Comparison of ENCODE assay signal across 1 cellular context in the genomic region with DNA sequence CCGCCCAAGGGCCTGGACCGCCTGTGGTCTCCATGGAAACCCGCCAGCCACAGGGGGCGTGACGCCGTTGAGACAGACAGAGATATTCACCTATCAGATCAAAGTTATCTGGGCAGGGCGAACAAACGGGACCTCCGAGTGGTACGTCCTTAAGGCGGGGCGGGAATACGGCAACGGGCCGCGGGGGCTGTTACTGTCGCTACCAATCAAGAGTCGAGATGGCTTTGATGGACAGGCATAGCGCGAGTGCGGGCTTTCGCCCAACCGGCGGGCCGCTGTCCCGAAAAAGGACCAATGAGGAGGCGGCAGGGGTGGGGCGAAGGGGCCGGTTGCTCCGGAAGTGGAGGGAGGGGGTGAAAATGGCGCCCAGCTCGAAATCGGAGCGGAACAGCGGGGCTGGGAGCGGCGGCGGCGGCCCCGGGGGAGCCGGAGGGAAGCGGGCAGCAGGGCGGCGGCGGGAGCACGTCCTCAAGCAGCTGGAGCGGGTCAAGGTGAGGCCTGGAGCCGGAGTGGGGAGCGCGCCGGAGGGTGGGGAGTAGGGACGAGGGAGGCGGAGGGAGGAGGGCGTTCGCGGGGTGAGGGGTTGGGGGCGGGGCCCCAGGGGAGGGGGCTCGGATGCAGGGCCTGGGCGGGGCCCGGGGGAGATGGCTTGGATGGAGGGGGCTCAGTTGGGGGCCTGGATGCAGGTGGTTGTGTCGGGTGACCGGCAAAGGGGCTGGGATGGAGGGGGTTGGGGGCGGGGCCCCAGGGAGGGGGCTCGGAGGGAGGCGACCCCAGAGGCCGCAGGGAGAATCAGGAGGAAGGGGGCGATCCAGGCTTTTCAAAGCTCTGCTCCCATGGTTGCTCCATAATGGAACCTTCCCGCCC.
TF ChIP-seq lines count a peak whose summit lies in the region.

A gene with protein sequence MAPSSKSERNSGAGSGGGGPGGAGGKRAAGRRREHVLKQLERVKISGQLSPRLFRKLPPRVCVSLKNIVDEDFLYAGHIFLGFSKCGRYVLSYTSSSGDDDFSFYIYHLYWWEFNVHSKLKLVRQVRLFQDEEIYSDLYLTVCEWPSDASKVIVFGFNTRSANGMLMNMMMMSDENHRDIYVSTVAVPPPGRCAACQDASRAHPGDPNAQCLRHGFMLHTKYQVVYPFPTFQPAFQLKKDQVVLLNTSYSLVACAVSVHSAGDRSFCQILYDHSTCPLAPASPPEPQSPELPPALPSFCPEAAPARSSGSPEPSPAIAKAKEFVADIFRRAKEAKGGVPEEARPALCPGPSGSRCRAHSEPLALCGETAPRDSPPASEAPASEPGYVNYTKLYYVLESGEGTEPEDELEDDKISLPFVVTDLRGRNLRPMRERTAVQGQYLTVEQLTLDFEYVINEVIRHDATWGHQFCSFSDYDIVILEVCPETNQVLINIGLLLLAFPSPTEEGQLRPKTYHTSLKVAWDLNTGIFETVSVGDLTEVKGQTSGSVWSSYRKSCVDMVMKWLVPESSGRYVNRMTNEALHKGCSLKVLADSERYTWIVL (plus strand): TSS at position 356 of the 867 bp plus-strand sequence. CDS start 4 bp downstream, at position 360.

TF ChIP-seq in WTC11, 78 proteins besides CTCF, POLR2A, EP300 and RAD21 (continued from another document and continues in another):
- TF ChIP-seq, protein P1, sequence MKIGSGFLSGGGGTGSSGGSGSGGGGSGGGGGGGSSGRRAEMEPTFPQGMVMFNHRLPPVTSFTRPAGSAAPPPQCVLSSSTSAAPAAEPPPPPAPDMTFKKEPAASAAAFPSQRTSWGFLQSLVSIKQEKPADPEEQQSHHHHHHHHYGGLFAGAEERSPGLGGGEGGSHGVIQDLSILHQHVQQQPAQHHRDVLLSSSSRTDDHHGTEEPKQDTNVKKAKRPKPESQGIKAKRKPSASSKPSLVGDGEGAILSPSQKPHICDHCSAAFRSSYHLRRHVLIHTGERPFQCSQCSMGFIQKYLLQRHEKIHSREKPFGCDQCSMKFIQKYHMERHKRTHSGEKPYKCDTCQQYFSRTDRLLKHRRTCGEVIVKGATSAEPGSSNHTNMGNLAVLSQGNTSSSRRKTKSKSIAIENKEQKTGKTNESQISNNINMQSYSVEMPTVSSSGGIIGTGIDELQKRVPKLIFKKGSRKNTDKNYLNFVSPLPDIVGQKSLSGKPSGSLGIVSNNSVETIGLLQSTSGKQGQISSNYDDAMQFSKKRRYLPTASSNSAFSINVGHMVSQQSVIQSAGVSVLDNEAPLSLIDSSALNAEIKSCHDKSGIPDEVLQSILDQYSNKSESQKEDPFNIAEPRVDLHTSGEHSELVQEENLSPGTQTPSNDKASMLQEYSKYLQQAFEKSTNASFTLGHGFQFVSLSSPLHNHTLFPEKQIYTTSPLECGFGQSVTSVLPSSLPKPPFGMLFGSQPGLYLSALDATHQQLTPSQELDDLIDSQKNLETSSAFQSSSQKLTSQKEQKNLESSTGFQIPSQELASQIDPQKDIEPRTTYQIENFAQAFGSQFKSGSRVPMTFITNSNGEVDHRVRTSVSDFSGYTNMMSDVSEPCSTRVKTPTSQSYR (CRISPR knock-in tag; IDR thresholded peaks at IDR 0.05): no peak
- TF ChIP-seq, protein P2, sequence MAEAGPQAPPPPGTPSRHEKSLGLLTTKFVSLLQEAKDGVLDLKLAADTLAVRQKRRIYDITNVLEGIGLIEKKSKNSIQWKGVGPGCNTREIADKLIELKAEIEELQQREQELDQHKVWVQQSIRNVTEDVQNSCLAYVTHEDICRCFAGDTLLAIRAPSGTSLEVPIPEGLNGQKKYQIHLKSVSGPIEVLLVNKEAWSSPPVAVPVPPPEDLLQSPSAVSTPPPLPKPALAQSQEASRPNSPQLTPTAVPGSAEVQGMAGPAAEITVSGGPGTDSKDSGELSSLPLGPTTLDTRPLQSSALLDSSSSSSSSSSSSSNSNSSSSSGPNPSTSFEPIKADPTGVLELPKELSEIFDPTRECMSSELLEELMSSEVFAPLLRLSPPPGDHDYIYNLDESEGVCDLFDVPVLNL (CRISPR knock-in tag; IDR thresholded peaks at IDR 0.05; ENCODE audit: borderline replicate concordance, low read depth): no peak
- TF ChIP-seq TCF7 (CRISPR knock-in tag; IDR thresholded peaks at IDR 0.05; ENCODE audit: low read depth) (no peak), NR2C2 (CRISPR knock-in tag; IDR thresholded peaks at IDR 0.05) (no peak), ZNF263 (CRISPR knock-in tag; IDR thresholded peaks at IDR 0.05; ENCODE audit: low read depth) (peak; percentile 69; the same call in 1 of the 2 replicates), ZNF396 (CRISPR knock-in tag; IDR thresholded peaks at IDR 0.05; ENCODE audit: borderline replicate concordance) (no peak), CREB1 (CRISPR knock-in tag; IDR thresholded peaks at IDR 0.05) (no peak), ATF1 (CRISPR knock-in tag; IDR thresholded peaks at IDR 0.05) (no peak), JAZF1 (CRISPR knock-in tag; IDR thresholded peaks at IDR 0.05) (no peak), SMAD4 (CRISPR knock-in tag; IDR thresholded peaks at IDR 0.05) (no peak), GABPB1 (CRISPR knock-in tag; IDR thresholded peaks at IDR 0.05) (no peak), ESRRA (CRISPR knock-in tag; IDR thresholded peaks at IDR 0.05; ENCODE audit: borderline replicate concordance) (no peak), SMAD3 (CRISPR knock-in tag; IDR thresholded peaks at IDR 0.05; ENCODE audit: borderline replicate concordance) (no peak), PRRX2 (CRISPR knock-in tag; IDR thresholded peaks at IDR 0.05) (no peak), ZNF416 (CRISPR knock-in tag; IDR thresholded peaks at IDR 0.05) (no peak), ZBTB21 (CRISPR knock-in tag; IDR thresholded peaks at IDR 0.05; ENCODE audit: borderline replicate concordance) (no peak), ZNF121 (CRISPR knock-in tag; IDR thresholded peaks at IDR 0.05) (no peak), FOXJ3 (CRISPR knock-in tag; IDR thresholded peaks at IDR 0.05; ENCODE audit: borderline replicate concordance) (no peak), MXD4 (CRISPR knock-in tag; IDR thresholded peaks at IDR 0.05; ENCODE audit: borderline replicate concordance) (no peak), NFYB (CRISPR knock-in tag; conservative IDR thresholded peaks at IDR 0.05; ENCODE audit: low read depth) (peak; percentile 96), FOXK1 (CRISPR knock-in tag; IDR thresholded peaks at IDR 0.05) (0 out of 2 replicates have a peak, but pooled peaks have one; percentile 37), SP1 (CRISPR knock-in tag; conservative IDR thresholded peaks at IDR 0.05) (peak; percentile 91)
- TF ChIP-seq, protein P3, sequence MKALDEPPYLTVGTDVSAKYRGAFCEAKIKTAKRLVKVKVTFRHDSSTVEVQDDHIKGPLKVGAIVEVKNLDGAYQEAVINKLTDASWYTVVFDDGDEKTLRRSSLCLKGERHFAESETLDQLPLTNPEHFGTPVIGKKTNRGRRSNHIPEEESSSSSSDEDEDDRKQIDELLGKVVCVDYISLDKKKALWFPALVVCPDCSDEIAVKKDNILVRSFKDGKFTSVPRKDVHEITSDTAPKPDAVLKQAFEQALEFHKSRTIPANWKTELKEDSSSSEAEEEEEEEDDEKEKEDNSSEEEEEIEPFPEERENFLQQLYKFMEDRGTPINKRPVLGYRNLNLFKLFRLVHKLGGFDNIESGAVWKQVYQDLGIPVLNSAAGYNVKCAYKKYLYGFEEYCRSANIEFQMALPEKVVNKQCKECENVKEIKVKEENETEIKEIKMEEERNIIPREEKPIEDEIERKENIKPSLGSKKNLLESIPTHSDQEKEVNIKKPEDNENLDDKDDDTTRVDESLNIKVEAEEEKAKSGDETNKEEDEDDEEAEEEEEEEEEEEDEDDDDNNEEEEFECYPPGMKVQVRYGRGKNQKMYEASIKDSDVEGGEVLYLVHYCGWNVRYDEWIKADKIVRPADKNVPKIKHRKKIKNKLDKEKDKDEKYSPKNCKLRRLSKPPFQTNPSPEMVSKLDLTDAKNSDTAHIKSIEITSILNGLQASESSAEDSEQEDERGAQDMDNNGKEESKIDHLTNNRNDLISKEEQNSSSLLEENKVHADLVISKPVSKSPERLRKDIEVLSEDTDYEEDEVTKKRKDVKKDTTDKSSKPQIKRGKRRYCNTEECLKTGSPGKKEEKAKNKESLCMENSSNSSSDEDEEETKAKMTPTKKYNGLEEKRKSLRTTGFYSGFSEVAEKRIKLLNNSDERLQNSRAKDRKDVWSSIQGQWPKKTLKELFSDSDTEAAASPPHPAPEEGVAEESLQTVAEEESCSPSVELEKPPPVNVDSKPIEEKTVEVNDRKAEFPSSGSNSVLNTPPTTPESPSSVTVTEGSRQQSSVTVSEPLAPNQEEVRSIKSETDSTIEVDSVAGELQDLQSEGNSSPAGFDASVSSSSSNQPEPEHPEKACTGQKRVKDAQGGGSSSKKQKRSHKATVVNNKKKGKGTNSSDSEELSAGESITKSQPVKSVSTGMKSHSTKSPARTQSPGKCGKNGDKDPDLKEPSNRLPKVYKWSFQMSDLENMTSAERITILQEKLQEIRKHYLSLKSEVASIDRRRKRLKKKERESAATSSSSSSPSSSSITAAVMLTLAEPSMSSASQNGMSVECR (CRISPR knock-in tag; IDR thresholded peaks at IDR 0.05; ENCODE audit: borderline replicate concordance): no peak; the same call in 1 of the 2 replicates
- TF ChIP-seq, protein P4, sequence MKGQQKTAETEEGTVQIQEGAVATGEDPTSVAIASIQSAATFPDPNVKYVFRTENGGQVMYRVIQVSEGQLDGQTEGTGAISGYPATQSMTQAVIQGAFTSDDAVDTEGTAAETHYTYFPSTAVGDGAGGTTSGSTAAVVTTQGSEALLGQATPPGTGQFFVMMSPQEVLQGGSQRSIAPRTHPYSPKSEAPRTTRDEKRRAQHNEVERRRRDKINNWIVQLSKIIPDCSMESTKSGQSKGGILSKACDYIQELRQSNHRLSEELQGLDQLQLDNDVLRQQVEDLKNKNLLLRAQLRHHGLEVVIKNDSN (CRISPR knock-in tag; IDR thresholded peaks at IDR 0.05): no peak; the same call in 1 of the 2 replicates
- TF ChIP-seq, protein P5, sequence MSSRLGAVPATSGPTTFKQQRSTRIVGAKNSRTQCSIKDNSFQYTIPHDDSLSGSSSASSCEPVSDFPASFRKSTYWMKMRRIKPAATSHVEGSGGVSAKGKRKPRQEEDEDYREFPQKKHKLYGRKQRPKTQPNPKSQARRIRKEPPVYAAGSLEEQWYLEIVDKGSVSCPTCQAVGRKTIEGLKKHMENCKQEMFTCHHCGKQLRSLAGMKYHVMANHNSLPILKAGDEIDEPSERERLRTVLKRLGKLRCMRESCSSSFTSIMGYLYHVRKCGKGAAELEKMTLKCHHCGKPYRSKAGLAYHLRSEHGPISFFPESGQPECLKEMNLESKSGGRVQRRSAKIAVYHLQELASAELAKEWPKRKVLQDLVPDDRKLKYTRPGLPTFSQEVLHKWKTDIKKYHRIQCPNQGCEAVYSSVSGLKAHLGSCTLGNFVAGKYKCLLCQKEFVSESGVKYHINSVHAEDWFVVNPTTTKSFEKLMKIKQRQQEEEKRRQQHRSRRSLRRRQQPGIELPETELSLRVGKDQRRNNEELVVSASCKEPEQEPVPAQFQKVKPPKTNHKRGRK (CRISPR knock-in tag; IDR thresholded peaks at IDR 0.05; ENCODE audit: borderline replicate concordance): no peak
- TF ChIP-seq, protein P6, sequence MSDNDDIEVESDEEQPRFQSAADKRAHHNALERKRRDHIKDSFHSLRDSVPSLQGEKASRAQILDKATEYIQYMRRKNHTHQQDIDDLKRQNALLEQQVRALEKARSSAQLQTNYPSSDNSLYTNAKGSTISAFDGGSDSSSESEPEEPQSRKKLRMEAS (CRISPR knock-in tag; IDR thresholded peaks at IDR 0.05): peak; percentile 51; the same call in 1 of the 2 replicates
- TF ChIP-seq, protein P7, sequence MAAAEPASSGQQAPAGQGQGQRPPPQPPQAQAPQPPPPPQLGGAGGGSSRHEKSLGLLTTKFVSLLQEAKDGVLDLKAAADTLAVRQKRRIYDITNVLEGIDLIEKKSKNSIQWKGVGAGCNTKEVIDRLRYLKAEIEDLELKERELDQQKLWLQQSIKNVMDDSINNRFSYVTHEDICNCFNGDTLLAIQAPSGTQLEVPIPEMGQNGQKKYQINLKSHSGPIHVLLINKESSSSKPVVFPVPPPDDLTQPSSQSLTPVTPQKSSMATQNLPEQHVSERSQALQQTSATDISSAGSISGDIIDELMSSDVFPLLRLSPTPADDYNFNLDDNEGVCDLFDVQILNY (CRISPR knock-in tag; IDR thresholded peaks at IDR 0.05): peak; percentile 74; the same call in 1 of the 2 replicates
- TF ChIP-seq, protein P8, sequence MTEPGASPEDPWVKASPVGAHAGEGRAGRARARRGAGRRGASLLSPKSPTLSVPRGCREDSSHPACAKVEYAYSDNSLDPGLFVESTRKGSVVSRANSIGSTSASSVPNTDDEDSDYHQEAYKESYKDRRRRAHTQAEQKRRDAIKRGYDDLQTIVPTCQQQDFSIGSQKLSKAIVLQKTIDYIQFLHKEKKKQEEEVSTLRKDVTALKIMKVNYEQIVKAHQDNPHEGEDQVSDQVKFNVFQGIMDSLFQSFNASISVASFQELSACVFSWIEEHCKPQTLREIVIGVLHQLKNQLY (CRISPR knock-in tag; IDR thresholded peaks at IDR 0.05): no peak
- TF ChIP-seq, protein P9, sequence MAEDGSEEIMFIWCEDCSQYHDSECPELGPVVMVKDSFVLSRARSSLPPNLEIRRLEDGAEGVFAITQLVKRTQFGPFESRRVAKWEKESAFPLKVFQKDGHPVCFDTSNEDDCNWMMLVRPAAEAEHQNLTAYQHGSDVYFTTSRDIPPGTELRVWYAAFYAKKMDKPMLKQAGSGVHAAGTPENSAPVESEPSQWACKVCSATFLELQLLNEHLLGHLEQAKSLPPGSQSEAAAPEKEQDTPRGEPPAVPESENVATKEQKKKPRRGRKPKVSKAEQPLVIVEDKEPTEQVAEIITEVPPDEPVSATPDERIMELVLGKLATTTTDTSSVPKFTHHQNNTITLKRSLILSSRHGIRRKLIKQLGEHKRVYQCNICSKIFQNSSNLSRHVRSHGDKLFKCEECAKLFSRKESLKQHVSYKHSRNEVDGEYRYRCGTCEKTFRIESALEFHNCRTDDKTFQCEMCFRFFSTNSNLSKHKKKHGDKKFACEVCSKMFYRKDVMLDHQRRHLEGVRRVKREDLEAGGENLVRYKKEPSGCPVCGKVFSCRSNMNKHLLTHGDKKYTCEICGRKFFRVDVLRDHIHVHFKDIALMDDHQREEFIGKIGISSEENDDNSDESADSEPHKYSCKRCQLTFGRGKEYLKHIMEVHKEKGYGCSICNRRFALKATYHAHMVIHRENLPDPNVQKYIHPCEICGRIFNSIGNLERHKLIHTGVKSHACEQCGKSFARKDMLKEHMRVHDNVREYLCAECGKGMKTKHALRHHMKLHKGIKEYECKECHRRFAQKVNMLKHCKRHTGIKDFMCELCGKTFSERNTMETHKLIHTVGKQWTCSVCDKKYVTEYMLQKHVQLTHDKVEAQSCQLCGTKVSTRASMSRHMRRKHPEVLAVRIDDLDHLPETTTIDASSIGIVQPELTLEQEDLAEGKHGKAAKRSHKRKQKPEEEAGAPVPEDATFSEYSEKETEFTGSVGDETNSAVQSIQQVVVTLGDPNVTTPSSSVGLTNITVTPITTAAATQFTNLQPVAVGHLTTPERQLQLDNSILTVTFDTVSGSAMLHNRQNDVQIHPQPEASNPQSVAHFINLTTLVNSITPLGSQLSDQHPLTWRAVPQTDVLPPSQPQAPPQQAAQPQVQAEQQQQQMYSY (CRISPR knock-in tag; IDR thresholded peaks at IDR 0.05): no peak
- TF ChIP-seq, protein P10, sequence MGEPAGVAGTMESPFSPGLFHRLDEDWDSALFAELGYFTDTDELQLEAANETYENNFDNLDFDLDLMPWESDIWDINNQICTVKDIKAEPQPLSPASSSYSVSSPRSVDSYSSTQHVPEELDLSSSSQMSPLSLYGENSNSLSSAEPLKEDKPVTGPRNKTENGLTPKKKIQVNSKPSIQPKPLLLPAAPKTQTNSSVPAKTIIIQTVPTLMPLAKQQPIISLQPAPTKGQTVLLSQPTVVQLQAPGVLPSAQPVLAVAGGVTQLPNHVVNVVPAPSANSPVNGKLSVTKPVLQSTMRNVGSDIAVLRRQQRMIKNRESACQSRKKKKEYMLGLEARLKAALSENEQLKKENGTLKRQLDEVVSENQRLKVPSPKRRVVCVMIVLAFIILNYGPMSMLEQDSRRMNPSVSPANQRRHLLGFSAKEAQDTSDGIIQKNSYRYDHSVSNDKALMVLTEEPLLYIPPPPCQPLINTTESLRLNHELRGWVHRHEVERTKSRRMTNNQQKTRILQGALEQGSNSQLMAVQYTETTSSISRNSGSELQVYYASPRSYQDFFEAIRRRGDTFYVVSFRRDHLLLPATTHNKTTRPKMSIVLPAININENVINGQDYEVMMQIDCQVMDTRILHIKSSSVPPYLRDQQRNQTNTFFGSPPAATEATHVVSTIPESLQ (CRISPR knock-in tag; IDR thresholded peaks at IDR 0.05): no peak
